8 cellular contexts compared by ENCODE assay signal in genomic region chr6:24402697-24403500, GRCh38. TPM values are rescaled to one million over a fixed set of nuclear protein-coding genes. Genes with fewer than 3 reads are reported as not detected.
DNase-seq lines count a peak whose midpoint lies in the region.

Gene MRS2, plus strand, starts transcription at chr6:24402936. Its CDS starts 111 bp downstream, at chr6:24403047.

- peaks cover 33% of the 10 kb centered on the region for H3K4me1 ChIP-seq in HAP-1
- H3K4me1 ChIP-seq in neuron (ENCODE audit: insufficient read depth, low read length) = peaks cover 14% of the 10 kb centered on the region
- peaks cover 2 to 27% (median 25%) of the 10 kb centered on the region in 5 donors for H3K4me1 ChIP-seq in subcutaneous abdominal adipose tissue (ENCODE audit: control insufficient read depth in 5 of 5, insufficient read depth in 5 of 5, low read length in 5 of 5)

- in situ Hi-C loops in HAP-1 (cut with MboI; ENCODE audit: low sequenced_read_pairs) = no loop called here
- in situ Hi-C loops in SK-MEL-5 (cut with HindIII; ENCODE audit: low pct_unique_long_range_greater_than_20kb, low sequenced_read_pairs) = no loop called here

- peak within 1 kb of the TSS; percentile 83 for H3K4me3 ChIP-seq in HAP-1
- peak within 1 kb of the TSS; percentile 73 for H3K4me3 ChIP-seq in MG63
- H3K4me3 ChIP-seq in neuron (ENCODE audit: low read length) = peak within 1 kb of the TSS; percentile 87
- peak within 1 kb of the TSS; percentile 87 to 99 (median 96) for H3K4me3 ChIP-seq in subcutaneous abdominal adipose tissue (ENCODE audit: low read depth in 1 of 5, low read length in 5 of 5)

- H3K9me3 ChIP-seq in HAP-1 (no peaks in the 10 kb centered on the region), MG63 (no peaks in the 10 kb centered on the region), neuron (ENCODE audit: low read length) (no peaks in the 10 kb centered on the region), subcutaneous abdominal adipose tissue (ENCODE audit: control insufficient read depth in 5 of 5, low read length in 5 of 5) (no peaks in the 10 kb centered on the region)

- H3K9ac ChIP-seq in subcutaneous abdominal adipose tissue (ENCODE audit: low read length in 5 of 5) = peak within 1 kb of the TSS; percentile 85 to 99 (median 95)

- peak within 1 kb of the TSS; percentile 55 for H3K27ac ChIP-seq in subcutaneous abdominal adipose tissue (ENCODE audit: low read depth, low read length)

- H3K36me3 ChIP-seq in HAP-1 (replicated peaks) (peaks cover 23% of the 10 kb centered on the region), MG63 (peaks cover 6% of the 10 kb centered on the region; the same call in 1 of the 2 replicates), neuron (ENCODE audit: insufficient read depth, low read length) (peaks cover 21% of the 10 kb centered on the region), subcutaneous abdominal adipose tissue (ENCODE audit: control insufficient read depth in 5 of 5, insufficient read depth in 5 of 5, low read length in 5 of 5) (peaks cover 0 to 12% (median 7%) of the 10 kb centered on the region in 5 donors)

- H3K27me3 ChIP-seq in HAP-1 (ENCODE audit: low read depth) (no peaks in the 10 kb centered on the region), MG63 (no peaks in the 10 kb centered on the region), neuron (ENCODE audit: insufficient read depth, low read length) (no peaks in the 10 kb centered on the region), subcutaneous abdominal adipose tissue (ENCODE audit: control insufficient read depth in 5 of 5, insufficient read depth in 4 of 5, low read length in 5 of 5) (peaks cover 0 to 7% (median 0%) of the 10 kb centered on the region in 5 donors)

- peak within 1 kb of the TSS; percentile 60 for H2AFZ ChIP-seq in neuron (ENCODE audit: low read depth, low read length)

- DNase-seq in GF-D8 (lab: John Stamatoyannopoulos, UW) = peak; percentile 41
- DNase-seq in HAP-1 (ENCODE audit: low spot score in 2 of 2) = peak; percentile 49 to 77
- peak; percentile 68 for DNase-seq in MG63
- DNase-seq in SK-MEL-5 (ENCODE audit: low read depth, low spot score) = peak; percentile 87
- DNase-seq in activated naive CD4-positive, alpha-beta T cell treated with Interleukin-2 at 50 U/mL for 16 hours = peak; percentile 84
- DNase-seq in foreskin melanocyte = peak; percentile 57

RNA-seq across cellular contexts. Expression of gene MRS2, which starts in this region (rescaled TPM):
- total RNA-seq in MG63 (2014; rRNA removed; shearing (Covaris generic); ENCODE audit: low replicate concordance) = 9.6 and 13.3 TPM in 2 replicates
- 47.4 and 50.1 TPM in 2 replicates for total RNA-seq in SK-MEL-5 (2014; rRNA removed; shearing (Covaris generic))
- polyA plus RNA-seq in SK-MEL-5 (2015; cell fraction: cytosol; rRNA removed) = 57.0 and 57.5 TPM in 2 replicates
- 63.9 and 64.0 TPM in 2 replicates for polyA plus RNA-seq in SK-MEL-5 (2015; cell fraction: nucleus; rRNA removed)

Comparison
In these comparisons a context has a peak if more than half of its experiments do, and no peak if none do; other contexts are left out.
1. Peak in every context shown above with its lines: DNase-seq, H3K4me3 ChIP-seq and H3K27ac ChIP-seq.